ENCODE assay signal across 8 cellular contexts in genomic region chr3:196942226-196942914, GRCh38. TPM values are rescaled to one million over a fixed set of nuclear protein-coding genes. Genes with fewer than 3 reads are reported as not detected.
DNase-seq lines count a peak whose midpoint lies in the region; ATAC-seq and TF ChIP-seq lines count a peak whose summit lies in the region.

Gene NCBP2 (minus strand): TSS chr3:196942528. CDS start chr3:196942503, 25 bp downstream.

- H3K9me3 ChIP-seq in CD4-positive, alpha-beta memory T cell (ENCODE audit: control insufficient read depth in 1 of 2, low read length in 2 of 2): no peaks in the 10 kb centered on the region

- H3K27ac Mint-ChIP-seq in CD4-positive, alpha-beta memory T cell: peak within 1 kb of the TSS; percentile 97 to 99 (median 98)
- peak within 1 kb of the TSS; percentile 92 for H3K27ac Mint-ChIP-seq in activated CD4-positive, alpha-beta memory T cell treated with anti-CD3 and anti-CD28 coated beads for 36 hours

- peaks cover 26 to 46% of the 10 kb centered on the region in 2 donors for H3K36me3 Mint-ChIP-seq in CD4-positive, alpha-beta memory T cell
- peaks cover 34% of the 10 kb centered on the region for H3K36me3 Mint-ChIP-seq in activated CD4-positive, alpha-beta memory T cell treated with anti-CD3 and anti-CD28 coated beads for 36 hours

- peak; percentile 84 for ATAC-seq in GM19438 (IDR thresholded peaks at IDR 0.05; ENCODE audit: low read depth, unreplicated experiment)
- peak; percentile 66 for ATAC-seq in HG03575 (IDR thresholded peaks at IDR 0.05; ENCODE audit: extremely low read depth, insufficient number of reproducible peaks, low FRiP score, unreplicated experiment)

- WGBS in lower leg skin, 2 donors: 0 to 1% methylated on average over 38 to 60 of the region's 77 CpGs

- no peak for TF ChIP-seq POLR2A in lower leg skin (IDR thresholded peaks at IDR 0.05)

- no peaks in the 10 kb centered on the region for H3K27me3 ChIP-seq in CD4-positive, alpha-beta memory T cell (ENCODE audit: insufficient read depth, low read length)
- H3K27me3 ChIP-seq in dorsolateral prefrontal cortex: no peaks in the 10 kb centered on the region

- DNase-seq in CD4-positive, alpha-beta memory T cell: peak; percentile 99
- DNase-seq in NCI-H82 (lab: John Stamatoyannopoulos, UW): peak; percentile 99
- peak; percentile 100 for DNase-seq in activated CD4-positive, alpha-beta memory T cell treated with anti-CD3 and anti-CD28 coated beads for 36 hours
- peak; percentile 92 to 97 (median 96) for DNase-seq in dorsolateral prefrontal cortex
- DNase-seq in lower leg skin (ENCODE audit: low spot score in 2 of 2): peak; percentile 97 to 100
- peak; percentile 100 for DNase-seq in stimulated activated CD4-positive, alpha-beta T cell treated with anti-CD3 and anti-CD28 coated beads, Interleukin-4, amount 100 ng/mL, for 48 hours (ENCODE audit: low read depth in 2 of 2)

- peak within 1 kb of the TSS; percentile 94 to 97 (median 96) for H3K4me3 Mint-ChIP-seq in CD4-positive, alpha-beta memory T cell
- H3K4me3 Mint-ChIP-seq in activated CD4-positive, alpha-beta memory T cell treated with anti-CD3 and anti-CD28 coated beads for 36 hours: peak within 1 kb of the TSS; percentile 98

- POLR2A ChIA-PET in CD4-positive, alpha-beta memory T cell (lab: Charles Lee; ENCODE audit: partially characterized antibody): interaction anchor here (0.7 to 4.0 kb wide), 24 partner anchors 8 to 1035 kb away, joined by 3 to 99 read pairs (median 4); partner anchors contain the start of genes CEP19, DYNLT2B, FBXO45 and PAK2
- POLR2A ChIA-PET in activated CD4-positive, alpha-beta memory T cell treated with anti-CD3 and anti-CD28 coated beads for 36 hours (lab: Charles Lee): interaction anchor here (0.6 to 3.1 kb wide), 16 partner anchors 10 to 374 kb away, joined by 3 to 36 read pairs (median 4); partner anchors contain the start of genes CEP19, FBXO45, PAK2 and PIGX

- H3K27ac ChIP-seq in CD4-positive, alpha-beta memory T cell (ENCODE audit: low read depth, low read length): peak within 1 kb of the TSS; percentile 93
- peak within 1 kb of the TSS; percentile 4 to 98 (median 89) for H3K27ac ChIP-seq in dorsolateral prefrontal cortex

- H3K4me1 Mint-ChIP-seq in CD4-positive, alpha-beta memory T cell: peaks cover 15 to 61% (median 44%) of the 10 kb centered on the region in 4 donors
- peaks cover 38% of the 10 kb centered on the region for H3K4me1 Mint-ChIP-seq in activated CD4-positive, alpha-beta memory T cell treated with anti-CD3 and anti-CD28 coated beads for 36 hours (ENCODE audit: low read depth)

- H3K4me1 ChIP-seq in CD4-positive, alpha-beta memory T cell (ENCODE audit: insufficient read depth, low read length): peaks cover 29% of the 10 kb centered on the region

- no peaks in the 10 kb centered on the region for H3K27me3 Mint-ChIP-seq in CD4-positive, alpha-beta memory T cell
- peaks cover 2% of the 10 kb centered on the region for H3K27me3 Mint-ChIP-seq in activated CD4-positive, alpha-beta memory T cell treated with anti-CD3 and anti-CD28 coated beads for 36 hours

- TF ChIP-seq CTCF in dorsolateral prefrontal cortex (IDR thresholded peaks at IDR 0.05 in 54 of 56, conservative IDR thresholded peaks at IDR 0.05 in 2 of 56; ENCODE audit: low read depth in 1 of 56, partially characterized antibody in 56 of 56) (peak; percentile 16 to 84 (median 66)), lower leg skin (IDR thresholded peaks at IDR 0.05) (peak in 1 of 3 donors; percentile 41)

- H3K36me3 ChIP-seq in CD4-positive, alpha-beta memory T cell (ENCODE audit: insufficient read depth, low read length): peaks cover 15% of the 10 kb centered on the region

- H3K4me3 ChIP-seq in CD4-positive, alpha-beta memory T cell (ENCODE audit: low read length in 2 of 2): peak within 1 kb of the TSS; percentile 98 to 99
- H3K4me3 ChIP-seq in dorsolateral prefrontal cortex (peak within 1 kb of the TSS; percentile 69 to 100 (median 98)), lower leg skin (ENCODE audit: low read depth, poor library complexity, severe bottlenecking) (peak within 1 kb of the TSS; percentile 100)

- peaks cover 0 to 4% (median 0%) of the 10 kb centered on the region in 8 donors for H3K9me3 Mint-ChIP-seq in CD4-positive, alpha-beta memory T cell
- no peaks in the 10 kb centered on the region for H3K9me3 Mint-ChIP-seq in activated CD4-positive, alpha-beta memory T cell treated with anti-CD3 and anti-CD28 coated beads for 36 hours

- intact Hi-C loops in CD4-positive, alpha-beta memory T cell (cut with micrococcal nuclease): loop anchor here (1.0 to 2.0 kb wide), 8 partner anchors 27 to 511 kb away; partner anchors contain the start of genes CEP19, FBXO45, PAK2 and PIGX
- intact Hi-C loops in activated CD4-positive, alpha-beta memory T cell treated with anti-CD3 and anti-CD28 coated beads for 36 hours (cut with micrococcal nuclease): loop anchor here (1.0 to 10.0 kb wide), 10 partner anchors 26 to 1038 kb away; partner anchors contain the start of genes CEP19, DLG1, PIGX and PIGZ
- intact Hi-C loops in dorsolateral prefrontal cortex (cut with DNase I): loop anchor here (1.0 to 10.0 kb wide), 8 partner anchors 74 to 628 kb away; partner anchors contain the start of genes CEP19 (in 2 of the 2), FBXO45 (in 2 of the 2), PIGX (in 2 of the 2) and WDR53 (in 2 of the 2)
- intact Hi-C loops in lower leg skin (cut with DNase I; ENCODE audit: low total_unique reads): no loop called here

- CTCF ChIA-PET in CD4-positive, alpha-beta memory T cell (lab: Charles Lee; ENCODE audit: partially characterized antibody): interaction anchor here (1.0 to 1.7 kb wide), 4 partner anchors 73 to 107 kb away, joined by 3 to 7 read pairs (median 6); partner anchors contain the start of gene SENP5
- CTCF ChIA-PET in activated CD4-positive, alpha-beta memory T cell treated with anti-CD3 and anti-CD28 coated beads for 36 hours (lab: Charles Lee): interaction anchor here (0.6 to 2.5 kb wide), 14 partner anchors 9 to 387 kb away, joined by 3 to 22 read pairs (median 4); partner anchors contain the start of genes MELTF, PAK2 and SENP5

RNA-seq across cellular contexts. Expression of gene NCBP2, which starts in this region (rescaled TPM):
- 10 to 100 TPM; 71.4 to 73.7 TPM for total RNA-seq in CD4-positive, alpha-beta memory T cell
- polyA plus RNA-seq in CD4-positive, alpha-beta memory T cell: 10 to 100 TPM; 65.1 to 82.2 TPM
- 10 to 100 TPM; 83.0 to 85.1 TPM for total RNA-seq in activated CD4-positive, alpha-beta memory T cell treated with anti-CD3 and anti-CD28 coated beads for 36 hours
- total RNA-seq in dorsolateral prefrontal cortex (10 to 100 TPM; 29.7 to 67.3 (median 53.4) TPM), lower leg skin (10 to 100 TPM; 18.8 to 32.9 (median 27.0) TPM)

Comparison
In these comparisons a context has a peak if more than half of its experiments do, and no peak if none do; other contexts are left out.
1. Peak in every context shown above with its lines: DNase-seq, ATAC-seq, H3K4me3 ChIP-seq and H3K27ac ChIP-seq.